ENCODE assay signal across 8 cellular contexts in genomic region chr4:30714408-30715031, GRCh38. TPM values are rescaled to one million over a fixed set of nuclear protein-coding genes. Genes with fewer than 3 reads are reported as not detected.
DNase-seq lines count a peak whose midpoint lies in the region; ATAC-seq and TF ChIP-seq lines count a peak whose summit lies in the region.

No MANE protein-coding gene starts in this region.

- H3K36me3 Mint-ChIP-seq in endodermal cell (ENCODE audit: low read depth) (no peaks in the 10 kb centered on the region), nephron progenitor cell (ENCODE audit: low read depth) (peaks cover 6% of the 10 kb centered on the region), immature natural killer cell (peaks cover 0 to 10% (median 3%) of the 10 kb centered on the region in 3 donors)
- peaks cover 2% of the 10 kb centered on the region for H3K36me3 Mint-ChIP-seq in activated T-cell treated with anti-CD3 and anti-CD28 coated beads, Interleukin-2, amount 50 U/mL, for 4 hours (ENCODE audit: insufficient read depth)

- H3K27ac Mint-ChIP-seq in endodermal cell: no peak overlapping the region
- no peak overlapping the region for H3K27ac Mint-ChIP-seq in nephron progenitor cell
- H3K27ac Mint-ChIP-seq in immature natural killer cell: no peak overlapping the region

- H3K27me3 Mint-ChIP-seq in endodermal cell (ENCODE audit: insufficient read depth): peaks cover 13% of the 10 kb centered on the region
- H3K27me3 Mint-ChIP-seq in nephron progenitor cell (ENCODE audit: low read depth, poor library complexity): peaks cover 14% of the 10 kb centered on the region
- peaks cover 7 to 17% (median 10%) of the 10 kb centered on the region in 3 donors for H3K27me3 Mint-ChIP-seq in immature natural killer cell (ENCODE audit: low read depth in 3 of 3)
- peaks cover 37% of the 10 kb centered on the region for H3K27me3 Mint-ChIP-seq in activated T-cell treated with anti-CD3 and anti-CD28 coated beads, Interleukin-2, amount 50 U/mL, for 4 hours (ENCODE audit: low read depth)

- H3K9me3 Mint-ChIP-seq in endodermal cell (peaks cover 12% of the 10 kb centered on the region), nephron progenitor cell (peaks cover 16% of the 10 kb centered on the region), immature natural killer cell (peaks cover 9 to 51% (median 19%) of the 10 kb centered on the region in 6 donors)
- H3K9me3 Mint-ChIP-seq in activated T-cell treated with anti-CD3 and anti-CD28 coated beads, Interleukin-2, amount 50 U/mL, for 4 hours: peaks cover 21% of the 10 kb centered on the region

- no peaks in the 10 kb centered on the region for H3K79me2 ChIP-seq in OCI-LY3 (ENCODE audit: low read length)

- peaks cover 8% of the 10 kb centered on the region for H3K4me1 Mint-ChIP-seq in endodermal cell
- peaks cover 32% of the 10 kb centered on the region for H3K4me1 Mint-ChIP-seq in nephron progenitor cell
- peaks cover 22 to 32% of the 10 kb centered on the region in 2 donors for H3K4me1 Mint-ChIP-seq in immature natural killer cell
- H3K4me1 Mint-ChIP-seq in activated T-cell treated with anti-CD3 and anti-CD28 coated beads, Interleukin-2, amount 50 U/mL, for 4 hours (ENCODE audit: low read depth): peaks cover 23% of the 10 kb centered on the region

- peak overlapping the region; percentile 15; the same call in 1 of the 2 replicates for H3K4me2 ChIP-seq in OCI-LY3 (ENCODE audit: low read length)

- POLR2A ChIA-PET in HEK293 (lab: Yijun Ruan, JAX): no interaction called here

- H3K4me3 Mint-ChIP-seq in endodermal cell: no peak overlapping the region
- no peak overlapping the region for H3K4me3 Mint-ChIP-seq in nephron progenitor cell
- H3K4me3 Mint-ChIP-seq in immature natural killer cell: no peak overlapping the region
- no peak overlapping the region for H3K4me3 Mint-ChIP-seq in activated T-cell treated with anti-CD3 and anti-CD28 coated beads, Interleukin-2, amount 50 U/mL, for 4 hours

- H3K4me3 ChIP-seq in HEK293 (ENCODE audit: low read depth, low read length) (no peak overlapping the region), OCI-LY3 (ENCODE audit: low read length) (no peak overlapping the region), endodermal cell (ENCODE audit: low read length) (no peak overlapping the region)

- DNase-seq in D341Med (ENCODE audit: low spot score) (peak; percentile 63), endodermal cell (peak; percentile 85), nephron progenitor cell (peak; percentile 65), immature natural killer cell (no peak), NCI-H2107 treated with DMSO at 0.1 percent for 48 hours (lab: John Stamatoyannopoulos, UW; ENCODE audit: unreplicated experiment) (no peak)
- no peak for DNase-seq in activated T-cell treated with anti-CD3 and anti-CD28 coated beads, Interleukin-2, amount 50 U/mL, for 4 hours

- H2AFZ ChIP-seq in OCI-LY3 (ENCODE audit: low read depth, low read length): no peak overlapping the region

- H3K27ac ChIP-seq in HEK293 (ENCODE audit: extremely low read depth, low read depth, low read length): no peak overlapping the region
- H3K27ac ChIP-seq in OCI-LY3 (ENCODE audit: low read length): no peak overlapping the region
- no peak overlapping the region for H3K27ac ChIP-seq in endodermal cell (ENCODE audit: low read depth, low read length)

- H4K20me1 ChIP-seq in OCI-LY3 (ENCODE audit: insufficient read depth, low read length): no peaks in the 10 kb centered on the region

- no peaks in the 10 kb centered on the region for H3K4me1 ChIP-seq in HEK293 (ENCODE audit: control insufficient read depth, insufficient read depth, low read length)
- no peaks in the 10 kb centered on the region for H3K4me1 ChIP-seq in OCI-LY3 (ENCODE audit: low read length)
- peaks cover 3% of the 10 kb centered on the region for H3K4me1 ChIP-seq in endodermal cell (ENCODE audit: control insufficient read depth, insufficient read depth, low read length)

- H3K36me3 ChIP-seq in HEK293 (ENCODE audit: control insufficient read depth in 2 of 2, insufficient read depth in 1 of 2, low read length in 2 of 2) (no peaks in the 10 kb centered on the region), OCI-LY3 (replicated peaks; ENCODE audit: low read depth, low read length) (peaks cover 4% of the 10 kb centered on the region), endodermal cell (ENCODE audit: control insufficient read depth, insufficient read depth, low read length) (no peaks in the 10 kb centered on the region)

- ATAC-seq in activated T-cell treated with anti-CD3 and anti-CD28 coated beads, Interleukin-2, amount 50 U/mL, for 4 hours: no peak

- H3K9ac ChIP-seq in OCI-LY3 (ENCODE audit: low read length) (no peak overlapping the region), endodermal cell (ENCODE audit: extremely low read depth, low read length, poor library complexity, severe bottlenecking) (no peak overlapping the region)

- H3K9me3 ChIP-seq in HEK293 (ENCODE audit: control insufficient read depth, insufficient read depth, low read depth, low read length) (no peaks in the 10 kb centered on the region), OCI-LY3 (ENCODE audit: insufficient read depth, low read length) (peaks cover 7% of the 10 kb centered on the region), endodermal cell (ENCODE audit: control insufficient read depth, low read length) (peaks cover 14% of the 10 kb centered on the region)

- 27 to 54% methylated on average over 2 to 6 of the region's 6 CpGs for WGBS in endodermal cell (ENCODE audit: insufficient coverage in 1 of 2, insufficient read length in 1 of 2), 2 experiments

- TF ChIP-seq CTCF in HEK293 (tag by site-specific recombination; IDR thresholded peaks at IDR 0.05) (peak; percentile 38; the same call in 1 of the 2 replicates), OCI-LY3 (IDR thresholded peaks at IDR 0.05; ENCODE audit: low read depth, low read length) (peak; percentile 80), endodermal cell (conservative IDR thresholded peaks at IDR 0.05) (peak; percentile 91), nephron progenitor cell (IDR thresholded peaks at IDR 0.05) (peak; percentile 78)

- CTCF ChIA-PET in HEK293 (lab: Yijun Ruan, JAX): interaction anchor here (0.6 to 1.6 kb wide), 7 partner anchors 11 to 1170 kb away, joined by 3 to 4 read pairs (median 3); no protein-coding TSS in a partner anchor

- H3K27me3 ChIP-seq in OCI-LY3 (ENCODE audit: low read depth, low read length) (no peaks in the 10 kb centered on the region), endodermal cell (ENCODE audit: control insufficient read depth, insufficient read depth, low read length, poor library complexity, severe bottlenecking) (no peaks in the 10 kb centered on the region)

TF ChIP-seq in HEK293, 187 proteins besides CTCF, POLR2A, EP300 and RAD21:
- TF ChIP-seq SCRT2 (tag by site-specific recombination; IDR thresholded peaks at IDR 0.05): 0 out of 2 replicates have a peak, but pooled peaks have one; percentile 10
- 0 out of 2 replicates have a peak, but pooled peaks have one; percentile 56 for TF ChIP-seq ZNF660 (tag by site-specific recombination; IDR thresholded peaks at IDR 0.05)
- TF ChIP-seq MZF1 (tag by site-specific recombination; IDR thresholded peaks at IDR 0.05; ENCODE audit: borderline replicate concordance): no peak
- peak; percentile 38 for TF ChIP-seq ZNF654 (tag by site-specific recombination; IDR thresholded peaks at IDR 0.05; ENCODE audit: low read depth)

RNA-seq across cellular contexts. Expression of gene PCDH7, which starts 5.6 kb away (rescaled TPM):
- 100 to 1,000 TPM in 1 of 2 donors, 10 to 100 TPM in 1; 90.8 to 102 TPM for total RNA-seq in endodermal cell
- polyA plus RNA-seq in endodermal cell (2013, experiment 1 of 2): 20.2 TPM
- polyA plus RNA-seq in endodermal cell (2013, experiment 2 of 2): 25.7 TPM
- polyA plus RNA-seq in immature natural killer cell: not detected
- under 1 TPM in 1 of 3 donors, not detected in 2; 0.08 TPM for total RNA-seq in activated T-cell treated with anti-CD3 and anti-CD28 coated beads, Interleukin-2, amount 50 U/mL, for 4 hours

Comparison
In these comparisons a context has a peak if more than half of its experiments do, and no peak if none do; other contexts are left out.
1. DNase-seq: peak in D341Med (single experiment), endodermal cell (single experiment) and nephron progenitor cell (single experiment); none in immature natural killer cell (0 of 3), activated T-cell treated with anti-CD3 and anti-CD28 coated beads, Interleukin-2, amount 50 U/mL, for 4 hours (single experiment) and NCI-H2107 treated with DMSO at 0.1 percent for 48 hours (single experiment).
2. CTCF ChIP-seq: peak in every context shown above with its lines; median percentile 91 in endodermal cell; 80 in OCI-LY3; 78 in nephron progenitor cell; 38 in HEK293.
3. RNA of gene PCDH7, which starts 5.6 kb away (total RNA-seq): 90.8 to 102 TPM in endodermal cell; 0.08 TPM in activated T-cell treated with anti-CD3 and anti-CD28 coated beads, Interleukin-2, amount 50 U/mL, for 4 hours; every median in the first group is over 10 times any median in the second.